8 cellular contexts compared by ENCODE assay signal in the genomic region with DNA sequence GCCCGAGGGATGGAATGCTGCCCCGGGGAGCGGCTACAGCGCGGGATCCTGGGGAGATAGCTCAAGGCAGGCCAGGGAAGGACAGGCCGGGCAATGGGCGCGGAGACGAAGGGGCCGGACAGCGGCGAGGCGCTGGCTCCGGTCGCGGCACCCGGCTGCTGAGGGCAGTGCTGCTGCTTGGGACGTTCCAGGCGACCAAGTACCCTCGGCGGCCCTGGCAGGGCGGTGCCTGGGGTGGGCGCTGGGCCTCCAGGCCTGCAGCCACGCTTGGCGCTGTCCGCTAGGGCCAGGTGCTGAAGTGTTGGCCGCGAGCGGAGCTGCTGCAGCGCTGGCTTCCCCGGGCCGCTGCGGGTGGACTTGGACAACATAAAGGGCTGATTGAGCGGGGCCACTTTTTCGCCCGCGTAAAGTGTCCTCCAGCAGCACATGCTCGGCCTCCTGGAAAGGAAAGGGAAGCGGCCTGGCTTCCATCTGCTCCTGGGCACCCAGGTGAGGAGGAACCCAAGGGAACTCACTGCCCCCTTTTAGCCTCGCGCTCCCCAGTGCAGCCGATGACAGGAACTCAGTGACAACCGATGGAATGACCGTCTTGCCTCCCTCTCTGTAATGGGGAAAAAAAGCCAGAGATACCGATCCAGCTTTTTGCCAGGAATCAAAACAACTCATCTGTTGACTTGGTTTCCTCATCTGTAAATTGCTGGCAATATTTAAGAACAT. TPM values are rescaled to one million over a fixed set of nuclear protein-coding genes. Genes with fewer than 3 reads are reported as not detected.
DNase-seq lines count a peak whose midpoint lies in the region; ATAC-seq and TF ChIP-seq lines count a peak whose summit lies in the region.

No MANE protein-coding gene starts in this region.

- H3K9me3 Mint-ChIP-seq in activated CD4-positive, alpha-beta memory T cell treated with anti-CD3 and anti-CD28 coated beads for 36 hours = no peaks in the 10 kb centered on the region
- H3K9me3 Mint-ChIP-seq in HFFc6 = peaks cover 18% of the 10 kb centered on the region

- peaks cover 24% of the 10 kb centered on the region for H3K27me3 Mint-ChIP-seq in activated CD4-positive, alpha-beta memory T cell treated with anti-CD3 and anti-CD28 coated beads for 36 hours
- H3K27me3 Mint-ChIP-seq in HFFc6 (ENCODE audit: insufficient read depth) = no peaks in the 10 kb centered on the region; the same call in 1 of the 2 replicates

- TF ChIP-seq CTCF in HFFc6 (IDR thresholded peaks at IDR 0.05) = no peak

- CTCF ChIA-PET in activated CD4-positive, alpha-beta memory T cell treated with anti-CD3 and anti-CD28 coated beads for 36 hours (lab: Charles Lee) = no interaction called here

- no peak overlapping the region for H3K4me3 Mint-ChIP-seq in activated CD4-positive, alpha-beta memory T cell treated with anti-CD3 and anti-CD28 coated beads for 36 hours
- no peak overlapping the region for H3K4me3 Mint-ChIP-seq in HFFc6

- H3K27ac Mint-ChIP-seq in activated CD4-positive, alpha-beta memory T cell treated with anti-CD3 and anti-CD28 coated beads for 36 hours = no peak overlapping the region
- no peak overlapping the region for H3K27ac Mint-ChIP-seq in HFFc6

- intact Hi-C loops in activated CD4-positive, alpha-beta memory T cell treated with anti-CD3 and anti-CD28 coated beads for 36 hours (cut with micrococcal nuclease) = no loop called here

- POLR2A ChIA-PET in activated CD4-positive, alpha-beta memory T cell treated with anti-CD3 and anti-CD28 coated beads for 36 hours (lab: Charles Lee) = no interaction called here

- peak; percentile 66 for DNase-seq in activated effector memory CD4-positive, alpha-beta T cell treated with anti-CD3 and anti-CD28 coated beads, Interleukin-2, amount 50 U/mL, for 16 hours
- DNase-seq in activated effector memory CD4-positive, alpha-beta T cell treated with Interleukin-2 at 50 U/mL for 16 hours = no peak
- DNase-seq in activated CD4-positive, alpha-beta memory T cell treated with anti-CD3 and anti-CD28 coated beads for 36 hours = peak; percentile 65
- DNase-seq in foreskin melanocyte (peak; percentile 22), occipital lobe (lab: John Stamatoyannopoulos, UW) (peak; percentile 11), HFFc6 (no peak)

- no peaks in the 10 kb centered on the region for H3K36me3 Mint-ChIP-seq in activated CD4-positive, alpha-beta memory T cell treated with anti-CD3 and anti-CD28 coated beads for 36 hours
- H3K36me3 Mint-ChIP-seq in HFFc6 (ENCODE audit: low read depth) = no peaks in the 10 kb centered on the region; the same call in 1 of the 2 replicates

- no peaks in the 10 kb centered on the region for H3K4me1 Mint-ChIP-seq in activated CD4-positive, alpha-beta memory T cell treated with anti-CD3 and anti-CD28 coated beads for 36 hours (ENCODE audit: low read depth)
- H3K4me1 Mint-ChIP-seq in HFFc6 (ENCODE audit: low read depth) = no peaks in the 10 kb centered on the region

- no peak for ATAC-seq in HG02623 (IDR thresholded peaks at IDR 0.05; ENCODE audit: unreplicated experiment)
- no peak for ATAC-seq in HG02973 (IDR thresholded peaks at IDR 0.05; ENCODE audit: unreplicated experiment)

RNA-seq across cellular contexts. Expression of a gene that starts 23.7 kb away (rescaled TPM):
- not detected for total RNA-seq in activated CD4-positive, alpha-beta memory T cell treated with anti-CD3 and anti-CD28 coated beads for 36 hours
- not detected for total RNA-seq in occipital lobe
- total RNA-seq in HFFc6 (2021; fragmentation: NEBNext Ultra II Directional; extraction: Animal tissue kit (Norgen Biotek cat#: 25700)) = not detected

RNA-seq across cellular contexts. Expression of a gene that starts 53.4 kb away (rescaled TPM):
- 10 to 100 TPM; 14.3 to 16.5 TPM for total RNA-seq in activated CD4-positive, alpha-beta memory T cell treated with anti-CD3 and anti-CD28 coated beads for 36 hours
- total RNA-seq in occipital lobe = 20.9 TPM
- total RNA-seq in HFFc6 (2021; fragmentation: NEBNext Ultra II Directional; extraction: Animal tissue kit (Norgen Biotek cat#: 25700)) = 1 to 10 TPM in 5 of 6 experiments, under 1 TPM in 1; 0.46 to 3.4 (median 1.3) TPM

Comparison
In these comparisons a context has a peak if more than half of its experiments do, and no peak if none do; other contexts are left out.
1. DNase-seq: peak in activated effector memory CD4-positive, alpha-beta T cell treated with anti-CD3 and anti-CD28 coated beads, Interleukin-2, amount 50 U/mL, for 16 hours (single experiment), activated CD4-positive, alpha-beta memory T cell treated with anti-CD3 and anti-CD28 coated beads for 36 hours (single experiment), foreskin melanocyte (single experiment) and occipital lobe (single experiment); none in activated effector memory CD4-positive, alpha-beta T cell treated with Interleukin-2 at 50 U/mL for 16 hours (single experiment) and HFFc6 (single experiment).